15 cellular contexts compared by ENCODE assay signal in genomic region chr2:85264471-85264870, GRCh38.
A peak's percentile ranks its signal among the peaks of the same experiment; 100 is the strongest.
DNase-seq lines count a peak whose midpoint lies in the region; ATAC-seq and TF ChIP-seq lines count a peak whose summit lies in the region.
"Had no signal": no experiment of that assay in that cellular context is flagged by ENCODE, and none has a peak within 500 bp of the region (broad histone marks: within the 10 kb centered on the region; RNA-seq: fewer than 3 reads in every experiment).

No MANE protein-coding gene starts in this region.

- no peaks in the 10 kb centered on the region for H3K79me2 ChIP-seq in SK-N-SH (ENCODE audit: insufficient read depth)

- H2BK15ac ChIP-seq in mesenchymal stem cell (ENCODE audit: low read depth, poor library complexity, severe bottlenecking): no peak overlapping the region

- intact Hi-C loops in tibial artery (cut with DNase I; ENCODE audit: low total_unique reads): no loop called here

- no peaks in the 10 kb centered on the region for H3K9me3 ChIP-seq in SK-N-SH
- H3K9me3 ChIP-seq in mesenchymal stem cell (ENCODE audit: control insufficient read depth, low read length): no peaks in the 10 kb centered on the region
- H3K9me3 ChIP-seq in tibial artery: no peaks in the 10 kb centered on the region
- H3K9me3 ChIP-seq: sigmoid colon, stomach had no signal

- no peak overlapping the region for H3K14ac ChIP-seq in mesenchymal stem cell (ENCODE audit: low read length in 2 of 2)

- peaks cover 7% of the 10 kb centered on the region for H3K79me1 ChIP-seq in mesenchymal stem cell (replicated peaks; ENCODE audit: low read length, poor library complexity, severe bottlenecking)

- no peak overlapping the region for H3K4me3 Mint-ChIP-seq in immature natural killer cell
- H3K4me3 Mint-ChIP-seq: activated naive CD4-positive, alpha-beta T cell treated with anti-CD3 and anti-CD28 coated beads for 36 hours; CD8-positive, alpha-beta memory T cell had no signal

- H3K9ac ChIP-seq in SK-N-SH (no peak overlapping the region), mesenchymal stem cell (ENCODE audit: low read length) (no peak overlapping the region)

- H3K36me3 Mint-ChIP-seq in immature natural killer cell: no peaks in the 10 kb centered on the region
- H3K36me3 Mint-ChIP-seq: CD8-positive, alpha-beta memory T cell had no signal

- no peak for TF ChIP-seq EP300 in SK-N-SH (IDR thresholded peaks at IDR 0.05; ENCODE audit: borderline replicate concordance in 1 of 2, low read depth in 1 of 2, low read length in 1 of 2)

- DNase-seq in SK-N-SH (no peak), cardiac fibroblast (ENCODE audit: low read depth in 2 of 2) (peak; percentile 47 to 62), mesenchymal stem cell (no peak), tibial artery (no peak), NCI-H146 treated with DMSO at 0.1 percent for 48 hours (lab: John Stamatoyannopoulos, UW; ENCODE audit: unreplicated experiment) (no peak), activated gamma-delta T cell treated with Interleukin-2 at 50 U/mL for 16 hours (no peak), immature natural killer cell (no peak)
- DNase-seq: activated CD8-positive, alpha-beta memory T cell treated with anti-CD3 and anti-CD28 coated beads for 24 hours; activated naive CD4-positive, alpha-beta T cell treated with anti-CD3 and anti-CD28 coated beads for 36 hours; CD8-positive, alpha-beta memory T cell; NCI-H69; sigmoid colon; stomach had no signal

- H2BK5ac ChIP-seq in mesenchymal stem cell (ENCODE audit: low read depth, low read length, poor library complexity, severe bottlenecking): no peak overlapping the region

- H3K23ac ChIP-seq in mesenchymal stem cell (ENCODE audit: low read length in 2 of 2): no peak overlapping the region

- POLR2A ChIA-PET in SK-N-SH (lab: Yijun Ruan, JAX): no interaction called here

- TF ChIP-seq RAD21 in SK-N-SH (IDR thresholded peaks at IDR 0.05; ENCODE audit: low read length): no peak

- H2AFZ ChIP-seq in SK-N-SH (ENCODE audit: low read depth) (no peak overlapping the region), mesenchymal stem cell (ENCODE audit: low read depth, low read length) (no peak overlapping the region)

- H3K27ac ChIP-seq in SK-N-SH (ENCODE audit: low read depth in 2 of 2, low read length in 1 of 2) (no peak overlapping the region), mesenchymal stem cell (ENCODE audit: low read length, poor library complexity, severe bottlenecking) (peak overlapping the region; percentile 48), tibial artery (peak overlapping the region; percentile 50 to 53)
- H3K27ac ChIP-seq: 22Rv1 had no signal

- H2BK120ac ChIP-seq in mesenchymal stem cell (ENCODE audit: low read depth, low read length): no peak overlapping the region

- no peaks in the 10 kb centered on the region for H3K9me2 ChIP-seq in SK-N-SH

- H3K27me3 ChIP-seq in SK-N-SH (ENCODE audit: insufficient read depth): no peaks in the 10 kb centered on the region
- no peaks in the 10 kb centered on the region for H3K27me3 ChIP-seq in mesenchymal stem cell (ENCODE audit: control insufficient read depth in 1 of 2, insufficient read depth in 1 of 2, low read length in 2 of 2)
- no peaks in the 10 kb centered on the region for H3K27me3 ChIP-seq in tibial artery
- H3K27me3 ChIP-seq: sigmoid colon, stomach had no signal

- no peak for TF ChIP-seq CTCF in SK-N-SH (IDR thresholded peaks at IDR 0.05)
- no peak for TF ChIP-seq CTCF in cardiac fibroblast (IDR thresholded peaks at IDR 0.05; ENCODE audit: low read depth, low read length)
- TF ChIP-seq CTCF in tibial artery (IDR thresholded peaks at IDR 0.05): no peak

- peak overlapping the region; percentile 20 for H2AK5ac ChIP-seq in mesenchymal stem cell (ENCODE audit: low read length, severe bottlenecking)

- no peak overlapping the region for H3K4me2 ChIP-seq in SK-N-SH
- H3K4me2 ChIP-seq in mesenchymal stem cell (ENCODE audit: low read length, poor library complexity, severe bottlenecking): peak overlapping the region; percentile 2

- H3K27me3 Mint-ChIP-seq in immature natural killer cell (ENCODE audit: low read depth in 3 of 3): peaks cover 0 to 4% (median 2%) of the 10 kb centered on the region in 3 donors

- H2BK12ac ChIP-seq in mesenchymal stem cell (ENCODE audit: low read length in 2 of 2): peak overlapping the region in 1 of 2 experiments; percentile 46

- 83% methylated on average over 3 of the region's 3 CpGs for WGBS in SK-N-SH (ENCODE audit: low lambda C conversion rate)
- 14% methylated on average over 3 of the region's 3 CpGs for WGBS in mesenchymal stem cell

- H3K4me3 ChIP-seq in SK-N-SH (ENCODE audit: low read depth in 2 of 2, low read length in 1 of 2) (no peak overlapping the region), cardiac fibroblast (replicated peaks in 1 of 2; ENCODE audit: low read depth in 2 of 2, low read length in 2 of 2) (no peak overlapping the region), mesenchymal stem cell (ENCODE audit: insufficient read depth in 1 of 2, low read depth in 1 of 2, low read length in 2 of 2) (no peak overlapping the region), tibial artery (no peak overlapping the region)
- H3K4me3 ChIP-seq: sigmoid colon, stomach had no signal

- peaks cover 9% of the 10 kb centered on the region for H3F3A ChIP-seq in SK-N-SH (replicated peaks; ENCODE audit: insufficient read depth)

- no peaks in the 10 kb centered on the region for H4K20me1 ChIP-seq in SK-N-SH (ENCODE audit: insufficient read depth)

- H3K4me1 ChIP-seq in SK-N-SH (ENCODE audit: control insufficient read depth in 1 of 2, insufficient read depth in 2 of 2, low read depth in 1 of 2, low read length in 1 of 2) (peaks cover 8 to 22% of the 10 kb centered on the region in 2 experiments; a peak in 3 of 4 replicates), mesenchymal stem cell (ENCODE audit: control insufficient read depth, insufficient read depth, low read depth, low read length) (peaks cover 12% of the 10 kb centered on the region), tibial artery (peaks cover 0 to 47% (median 34%) of the 10 kb centered on the region in 4 donors)

- no peaks in the 10 kb centered on the region for H3K4me1 Mint-ChIP-seq in immature natural killer cell
- H3K4me1 Mint-ChIP-seq: CD8-positive, alpha-beta memory T cell had no signal

- no peaks in the 10 kb centered on the region for H3K9me3 Mint-ChIP-seq in immature natural killer cell
- H3K9me3 Mint-ChIP-seq: activated naive CD4-positive, alpha-beta T cell treated with anti-CD3 and anti-CD28 coated beads for 36 hours; CD8-positive, alpha-beta memory T cell had no signal

- ATAC-seq in SK-N-SH treated with all-trans-retinoic acid at 6 μM for 48 hours: peak; percentile 64; the same call in 2 of the 3 replicates

- CTCF ChIA-PET in SK-N-SH (lab: Yijun Ruan, JAX): interaction anchor here (1.3 to 4.8 kb wide), 4 partner anchors 13 to 198 kb away, joined by 4 to 30 read pairs (median 15); no protein-coding TSS in a partner anchor

- H3K36me3 ChIP-seq in SK-N-SH (replicated peaks in 1 of 2; ENCODE audit: control insufficient read depth in 1 of 2, insufficient read depth in 2 of 2, low read length in 1 of 2): no peaks in the 10 kb centered on the region
- peaks cover 0 to 5% of the 10 kb centered on the region in 2 experiments for H3K36me3 ChIP-seq in mesenchymal stem cell (ENCODE audit: control insufficient read depth in 1 of 2, insufficient read depth in 2 of 2, low read depth in 1 of 2, low read length in 2 of 2)
- H3K36me3 ChIP-seq in tibial artery: no peaks in the 10 kb centered on the region
- H3K36me3 ChIP-seq: sigmoid colon, stomach had no signal

- H3K4ac ChIP-seq in mesenchymal stem cell (ENCODE audit: low read depth in 1 of 2, low read length in 2 of 2): peak overlapping the region in 1 of 2 experiments; percentile 5

- H3K18ac ChIP-seq in mesenchymal stem cell (ENCODE audit: low read depth in 1 of 2, low read length in 2 of 2): no peak overlapping the region

- no peak overlapping the region for H4K8ac ChIP-seq in mesenchymal stem cell (ENCODE audit: low read length)

- H3K27ac Mint-ChIP-seq in immature natural killer cell: no peak overlapping the region
- H3K27ac Mint-ChIP-seq: activated naive CD4-positive, alpha-beta T cell treated with anti-CD3 and anti-CD28 coated beads for 36 hours had no signal

- no peak overlapping the region for H4K91ac ChIP-seq in mesenchymal stem cell (ENCODE audit: low read length)

TF ChIP-seq in SK-N-SH treated with all-trans-retinoic acid at 6 μM for 48 hours, 23 proteins besides CTCF, POLR2A, EP300 and RAD21 (continues in another document):
- TF ChIP-seq ESRRG (CRISPR knock-in tag; IDR thresholded peaks at IDR 0.05) (no peak), ARNTL (CRISPR knock-in tag; IDR thresholded peaks at IDR 0.05; ENCODE audit: borderline replicate concordance, low read depth) (no peak)

TF ChIP-seq in SK-N-SH, 30 proteins besides CTCF, POLR2A, EP300 and RAD21 (continues in another document):
- TF ChIP-seq NRF1 (IDR thresholded peaks at IDR 0.05; ENCODE audit: low read depth, low read length) (no peak), TAF1 (IDR thresholded peaks at IDR 0.05; ENCODE audit: borderline replicate concordance, low read depth, low read length) (no peak), MAX (IDR thresholded peaks at IDR 0.05; ENCODE audit: low read depth) (no peak), SIN3A (IDR thresholded peaks at IDR 0.05; ENCODE audit: borderline replicate concordance, low read depth, low read length) (no peak), USF1 (IDR thresholded peaks at IDR 0.05; ENCODE audit: borderline replicate concordance, low read depth) (no peak), TEAD4 (IDR thresholded peaks at IDR 0.05; ENCODE audit: borderline replicate concordance, insufficient read depth) (no peak), RFX5 (IDR thresholded peaks at IDR 0.05; ENCODE audit: low read length) (no peak), MEF2A (IDR thresholded peaks at IDR 0.05; ENCODE audit: borderline replicate concordance, low read depth) (no peak)

Comparison
In these comparisons a context has a peak if more than half of its experiments do, and no peak if none do; other contexts are left out.
1. DNase-seq: peak in cardiac fibroblast (2 of 2); none in SK-N-SH (single experiment), mesenchymal stem cell (single experiment), tibial artery (0 of 2), NCI-H146 treated with DMSO at 0.1 percent for 48 hours (single experiment), activated gamma-delta T cell treated with Interleukin-2 at 50 U/mL for 16 hours (single experiment) and immature natural killer cell (0 of 3).
2. H3K27ac ChIP-seq: peak in mesenchymal stem cell (single experiment) and tibial artery (2 of 2); none in SK-N-SH (0 of 2).